1 cellular context compared by ENCODE assay signal in the genomic region with DNA sequence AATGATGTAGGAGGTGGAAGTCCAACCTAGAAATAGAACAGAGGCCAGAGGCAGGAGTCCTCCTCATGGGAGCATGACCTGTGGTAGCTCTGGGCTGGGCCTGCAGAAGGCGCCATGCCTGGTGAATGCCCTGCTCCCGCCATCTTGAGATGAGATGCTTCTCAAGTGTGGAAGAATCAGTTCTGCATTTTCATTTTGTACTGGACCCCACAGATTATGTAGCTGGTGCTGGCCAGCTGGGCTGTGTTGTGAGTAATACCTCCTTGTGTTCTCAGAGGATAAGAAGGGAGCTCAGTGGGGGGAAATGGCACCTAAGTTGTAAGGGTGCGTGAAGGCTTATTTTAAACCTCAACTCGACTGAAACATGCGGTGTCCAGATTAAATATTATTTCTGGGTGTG.
TF ChIP-seq lines count a peak whose summit lies in the region.

No MANE protein-coding gene starts in this region.

TF ChIP-seq in GM12878, 131 proteins besides CTCF, POLR2A, EP300 and RAD21:
- TF ChIP-seq ZNF622 (IDR thresholded peaks at IDR 0.05): no peak
- TF ChIP-seq MTA3 (IDR thresholded peaks at IDR 0.05; ENCODE audit: borderline replicate concordance, low read length): no peak
- TF ChIP-seq RCOR1 (conservative IDR thresholded peaks at IDR 0.05; ENCODE audit: low read depth, low read length): no peak
- 0 out of 2 replicates have a peak, but pooled peaks have one; percentile 15 for TF ChIP-seq SPI1 (IDR thresholded peaks at IDR 0.05; ENCODE audit: borderline replicate concordance, insufficient read depth, low read depth, low read length)
- TF ChIP-seq FOXM1 (IDR thresholded peaks at IDR 0.05; ENCODE audit: low read depth, low read length): no peak
- no peak for TF ChIP-seq ZNF592 (IDR thresholded peaks at IDR 0.05)
- TF ChIP-seq, protein P1, sequence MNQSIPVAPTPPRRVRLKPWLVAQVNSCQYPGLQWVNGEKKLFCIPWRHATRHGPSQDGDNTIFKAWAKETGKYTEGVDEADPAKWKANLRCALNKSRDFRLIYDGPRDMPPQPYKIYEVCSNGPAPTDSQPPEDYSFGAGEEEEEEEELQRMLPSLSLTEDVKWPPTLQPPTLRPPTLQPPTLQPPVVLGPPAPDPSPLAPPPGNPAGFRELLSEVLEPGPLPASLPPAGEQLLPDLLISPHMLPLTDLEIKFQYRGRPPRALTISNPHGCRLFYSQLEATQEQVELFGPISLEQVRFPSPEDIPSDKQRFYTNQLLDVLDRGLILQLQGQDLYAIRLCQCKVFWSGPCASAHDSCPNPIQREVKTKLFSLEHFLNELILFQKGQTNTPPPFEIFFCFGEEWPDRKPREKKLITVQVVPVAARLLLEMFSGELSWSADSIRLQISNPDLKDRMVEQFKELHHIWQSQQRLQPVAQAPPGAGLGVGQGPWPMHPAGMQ (IDR thresholded peaks at IDR 0.05; ENCODE audit: borderline replicate concordance): no peak
- TF ChIP-seq, protein P2, sequence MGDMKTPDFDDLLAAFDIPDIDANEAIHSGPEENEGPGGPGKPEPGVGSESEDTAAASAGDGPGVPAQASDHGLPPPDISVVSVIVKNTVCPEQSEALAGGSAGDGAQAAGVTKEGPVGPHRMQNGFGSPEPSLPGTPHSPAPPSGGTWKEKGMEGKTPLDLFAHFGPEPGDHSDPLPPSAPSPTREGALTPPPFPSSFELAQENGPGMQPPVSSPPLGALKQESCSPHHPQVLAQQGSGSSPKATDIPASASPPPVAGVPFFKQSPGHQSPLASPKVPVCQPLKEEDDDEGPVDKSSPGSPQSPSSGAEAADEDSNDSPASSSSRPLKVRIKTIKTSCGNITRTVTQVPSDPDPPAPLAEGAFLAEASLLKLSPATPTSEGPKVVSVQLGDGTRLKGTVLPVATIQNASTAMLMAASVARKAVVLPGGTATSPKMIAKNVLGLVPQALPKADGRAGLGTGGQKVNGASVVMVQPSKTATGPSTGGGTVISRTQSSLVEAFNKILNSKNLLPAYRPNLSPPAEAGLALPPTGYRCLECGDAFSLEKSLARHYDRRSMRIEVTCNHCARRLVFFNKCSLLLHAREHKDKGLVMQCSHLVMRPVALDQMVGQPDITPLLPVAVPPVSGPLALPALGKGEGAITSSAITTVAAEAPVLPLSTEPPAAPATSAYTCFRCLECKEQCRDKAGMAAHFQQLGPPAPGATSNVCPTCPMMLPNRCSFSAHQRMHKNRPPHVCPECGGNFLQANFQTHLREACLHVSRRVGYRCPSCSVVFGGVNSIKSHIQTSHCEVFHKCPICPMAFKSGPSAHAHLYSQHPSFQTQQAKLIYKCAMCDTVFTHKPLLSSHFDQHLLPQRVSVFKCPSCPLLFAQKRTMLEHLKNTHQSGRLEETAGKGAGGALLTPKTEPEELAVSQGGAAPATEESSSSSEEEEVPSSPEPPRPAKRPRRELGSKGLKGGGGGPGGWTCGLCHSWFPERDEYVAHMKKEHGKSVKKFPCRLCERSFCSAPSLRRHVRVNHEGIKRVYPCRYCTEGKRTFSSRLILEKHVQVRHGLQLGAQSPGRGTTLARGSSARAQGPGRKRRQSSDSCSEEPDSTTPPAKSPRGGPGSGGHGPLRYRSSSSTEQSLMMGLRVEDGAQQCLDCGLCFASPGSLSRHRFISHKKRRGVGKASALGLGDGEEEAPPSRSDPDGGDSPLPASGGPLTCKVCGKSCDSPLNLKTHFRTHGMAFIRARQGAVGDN (IDR thresholded peaks at IDR 0.05): no peak
- TF ChIP-seq, protein P3, sequence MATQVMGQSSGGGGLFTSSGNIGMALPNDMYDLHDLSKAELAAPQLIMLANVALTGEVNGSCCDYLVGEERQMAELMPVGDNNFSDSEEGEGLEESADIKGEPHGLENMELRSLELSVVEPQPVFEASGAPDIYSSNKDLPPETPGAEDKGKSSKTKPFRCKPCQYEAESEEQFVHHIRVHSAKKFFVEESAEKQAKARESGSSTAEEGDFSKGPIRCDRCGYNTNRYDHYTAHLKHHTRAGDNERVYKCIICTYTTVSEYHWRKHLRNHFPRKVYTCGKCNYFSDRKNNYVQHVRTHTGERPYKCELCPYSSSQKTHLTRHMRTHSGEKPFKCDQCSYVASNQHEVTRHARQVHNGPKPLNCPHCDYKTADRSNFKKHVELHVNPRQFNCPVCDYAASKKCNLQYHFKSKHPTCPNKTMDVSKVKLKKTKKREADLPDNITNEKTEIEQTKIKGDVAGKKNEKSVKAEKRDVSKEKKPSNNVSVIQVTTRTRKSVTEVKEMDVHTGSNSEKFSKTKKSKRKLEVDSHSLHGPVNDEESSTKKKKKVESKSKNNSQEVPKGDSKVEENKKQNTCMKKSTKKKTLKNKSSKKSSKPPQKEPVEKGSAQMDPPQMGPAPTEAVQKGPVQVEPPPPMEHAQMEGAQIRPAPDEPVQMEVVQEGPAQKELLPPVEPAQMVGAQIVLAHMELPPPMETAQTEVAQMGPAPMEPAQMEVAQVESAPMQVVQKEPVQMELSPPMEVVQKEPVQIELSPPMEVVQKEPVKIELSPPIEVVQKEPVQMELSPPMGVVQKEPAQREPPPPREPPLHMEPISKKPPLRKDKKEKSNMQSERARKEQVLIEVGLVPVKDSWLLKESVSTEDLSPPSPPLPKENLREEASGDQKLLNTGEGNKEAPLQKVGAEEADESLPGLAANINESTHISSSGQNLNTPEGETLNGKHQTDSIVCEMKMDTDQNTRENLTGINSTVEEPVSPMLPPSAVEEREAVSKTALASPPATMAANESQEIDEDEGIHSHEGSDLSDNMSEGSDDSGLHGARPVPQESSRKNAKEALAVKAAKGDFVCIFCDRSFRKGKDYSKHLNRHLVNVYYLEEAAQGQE (IDR thresholded peaks at IDR 0.05; ENCODE audit: low read depth, low read length): no peak
- TF ChIP-seq WRNIP1 (IDR thresholded peaks at IDR 0.05; ENCODE audit: borderline replicate concordance, low read depth, low read length): no peak
- 0 out of 2 replicates have a peak, but pooled peaks have one; percentile 44 for TF ChIP-seq YY1 (IDR thresholded peaks at IDR 0.05; ENCODE audit: low read depth, low read length)
- no peak for TF ChIP-seq LARP7 (IDR thresholded peaks at IDR 0.05)
- TF ChIP-seq SIX5 (IDR thresholded peaks at IDR 0.05; ENCODE audit: low read depth, low read length, severe bottlenecking): no peak
